8 cellular contexts compared by ENCODE assay signal in genomic region chr3:42071720-42072582, GRCh38. TPM values are rescaled to one million over a fixed set of nuclear protein-coding genes. Genes with fewer than 3 reads are reported as not detected.
DNase-seq lines count a peak whose midpoint lies in the region; ATAC-seq and TF ChIP-seq lines count a peak whose summit lies in the region.

No MANE protein-coding gene starts in this region.

- CTCF ChIA-PET in activated CD8-positive, alpha-beta T cell treated with anti-CD3 and anti-CD28 coated beads, Interleukin-2, amount 10 ng/mL, durations not matched to agents 7 days and 5 days (lab: Charles Lee): no interaction called here

- TF ChIP-seq CTCF in cardiac fibroblast (IDR thresholded peaks at IDR 0.05; ENCODE audit: low read depth, low read length): no peak

- no peaks in the 10 kb centered on the region for H3K36me3 Mint-ChIP-seq in stimulated activated memory B cell treated with anti-CD40 and anti-IgM and Interleukin-4, amounts not matched to agents 10 μg/mL and 1 μg/mL and 100 μg/mL, for 72 hours
- H3K36me3 Mint-ChIP-seq in activated CD8-positive, alpha-beta T cell treated with anti-CD3 and anti-CD28 coated beads, Interleukin-2, amount 10 ng/mL, durations not matched to agents 7 days and 5 days (ENCODE audit: low read depth): peaks cover 6% of the 10 kb centered on the region

- no peaks in the 10 kb centered on the region for H3K27me3 Mint-ChIP-seq in stimulated activated memory B cell treated with anti-CD40 and anti-IgM and Interleukin-4, amounts not matched to agents 10 μg/mL and 1 μg/mL and 100 μg/mL, for 72 hours
- H3K27me3 Mint-ChIP-seq in activated CD8-positive, alpha-beta T cell treated with anti-CD3 and anti-CD28 coated beads, Interleukin-2, amount 10 ng/mL, durations not matched to agents 7 days and 5 days (ENCODE audit: low read depth): no peaks in the 10 kb centered on the region

- H3K9me3 Mint-ChIP-seq in stimulated activated memory B cell treated with anti-CD40 and anti-IgM and Interleukin-4, amounts not matched to agents 10 μg/mL and 1 μg/mL and 100 μg/mL, for 72 hours: no peaks in the 10 kb centered on the region
- peaks cover 5% of the 10 kb centered on the region for H3K9me3 Mint-ChIP-seq in activated CD8-positive, alpha-beta T cell treated with anti-CD3 and anti-CD28 coated beads, Interleukin-2, amount 10 ng/mL, durations not matched to agents 7 days and 5 days (ENCODE audit: insufficient read depth)

- ATAC-seq in HG03108 (IDR thresholded peaks at IDR 0.05; ENCODE audit: unreplicated experiment): peak; percentile 50
- ATAC-seq in stimulated activated memory B cell treated with anti-CD40 and anti-IgM and Interleukin-4, amounts not matched to agents 10 μg/mL and 1 μg/mL and 100 μg/mL, for 72 hours: peak; percentile 56
- ATAC-seq in activated CD8-positive, alpha-beta T cell treated with anti-CD3 and anti-CD28 coated beads, Interleukin-2, amount 10 ng/mL, durations not matched to agents 7 days and 5 days: no peak

- POLR2A ChIA-PET in activated CD8-positive, alpha-beta T cell treated with anti-CD3 and anti-CD28 coated beads, Interleukin-2, amount 10 ng/mL, durations not matched to agents 7 days and 5 days (lab: Charles Lee): no interaction called here

- peak overlapping the region; percentile 81 for H3K27ac Mint-ChIP-seq in stimulated activated memory B cell treated with anti-CD40 and anti-IgM and Interleukin-4, amounts not matched to agents 10 μg/mL and 1 μg/mL and 100 μg/mL, for 72 hours
- H3K27ac Mint-ChIP-seq in activated CD8-positive, alpha-beta T cell treated with anti-CD3 and anti-CD28 coated beads, Interleukin-2, amount 10 ng/mL, durations not matched to agents 7 days and 5 days: no peak overlapping the region

- peak overlapping the region in 1 of 2 donors; percentile 22 for H3K4me3 ChIP-seq in cardiac fibroblast (replicated peaks in 1 of 2; ENCODE audit: low read depth in 2 of 2, low read length in 2 of 2)

- peaks cover 74% of the 10 kb centered on the region for H3K4me1 Mint-ChIP-seq in stimulated activated memory B cell treated with anti-CD40 and anti-IgM and Interleukin-4, amounts not matched to agents 10 μg/mL and 1 μg/mL and 100 μg/mL, for 72 hours
- H3K4me1 Mint-ChIP-seq in activated CD8-positive, alpha-beta T cell treated with anti-CD3 and anti-CD28 coated beads, Interleukin-2, amount 10 ng/mL, durations not matched to agents 7 days and 5 days (ENCODE audit: low read depth): peaks cover 9% of the 10 kb centered on the region

- DNase-seq in GM04504 (ENCODE audit: low read depth) (peak; percentile 74), NOMO-1 (lab: John Stamatoyannopoulos, UW; ENCODE audit: unreplicated experiment in 2 of 2) (peak; percentile 33 to 49), cardiac fibroblast (ENCODE audit: low read depth in 2 of 2) (peak; percentile 80 to 90), kidney glomerular epithelial cell (lab: John Stamatoyannopoulos, UW) (peak; percentile 28)
- DNase-seq in activated CD8-positive, alpha-beta T cell treated with anti-CD3 and anti-CD28 coated beads, Interleukin-2, amount 10 ng/mL, durations not matched to agents 7 days and 5 days: no peak
- no peak for DNase-seq in activated CD8-positive, alpha-beta memory T cell treated with anti-CD3 and anti-CD28 coated beads, Interleukin-2, amount 50 U/mL, for 4 hours

- peak overlapping the region; percentile 57 for H3K4me3 Mint-ChIP-seq in stimulated activated memory B cell treated with anti-CD40 and anti-IgM and Interleukin-4, amounts not matched to agents 10 μg/mL and 1 μg/mL and 100 μg/mL, for 72 hours
- H3K4me3 Mint-ChIP-seq in activated CD8-positive, alpha-beta T cell treated with anti-CD3 and anti-CD28 coated beads, Interleukin-2, amount 10 ng/mL, durations not matched to agents 7 days and 5 days: no peak overlapping the region

RNA-seq across cellular contexts. Expression of gene TRAK1, which starts 19.2 kb away (rescaled TPM):
- total RNA-seq in activated CD8-positive, alpha-beta T cell treated with anti-CD3 and anti-CD28 coated beads, Interleukin-2, amount 10 ng/mL, durations not matched to agents 7 days and 5 days: 10 to 100 TPM; 28.6 to 28.7 TPM

Comparison
In these comparisons a context has a peak if more than half of its experiments do, and no peak if none do; other contexts are left out.
1. DNase-seq: peak in GM04504 (single experiment), NOMO-1 (2 of 2), cardiac fibroblast (2 of 2) and kidney glomerular epithelial cell (single experiment); none in activated CD8-positive, alpha-beta T cell treated with anti-CD3 and anti-CD28 coated beads, Interleukin-2, amount 10 ng/mL, durations not matched to agents 7 days and 5 days (single experiment) and activated CD8-positive, alpha-beta memory T cell treated with anti-CD3 and anti-CD28 coated beads, Interleukin-2, amount 50 U/mL, for 4 hours (single experiment).